Comparison of ENCODE assay signal across 8 cellular contexts in genomic region chr12:57005980-57006808, GRCh38.
DNase-seq lines count a peak whose midpoint lies in the region; ATAC-seq and TF ChIP-seq lines count a peak whose summit lies in the region.

Gene ZBTB39 (minus strand): TSS chr12:57006546. CDS start chr12:57004917, 1,629 bp downstream.

- TF ChIP-seq POLR2A in erythroblast (IDR thresholded peaks at IDR 0.05; ENCODE audit: low read length), result peak; percentile 29

- peaks cover 21 to 38% of the 10 kb centered on the region in 2 donors for H3K4me1 ChIP-seq in muscle layer of duodenum (ENCODE audit: control insufficient read depth in 1 of 2, insufficient read depth in 2 of 2, low read length in 2 of 2)

- H3K27ac ChIP-seq in muscle layer of duodenum (ENCODE audit: low read length), result peak within 1 kb of the TSS; percentile 56

- H3K36me3 ChIP-seq in muscle layer of duodenum (ENCODE audit: control insufficient read depth in 1 of 2, insufficient read depth in 2 of 2, low read length in 2 of 2), result peaks cover 24 to 32% of the 10 kb centered on the region in 2 donors

- no peaks in the 10 kb centered on the region for H3K9me3 ChIP-seq in muscle layer of duodenum (ENCODE audit: control insufficient read depth in 1 of 2, low read length in 2 of 2)

- no peaks in the 10 kb centered on the region for H3K27me3 ChIP-seq in muscle layer of duodenum (ENCODE audit: low read depth, low read length)

- DNase-seq in AG08395 (ENCODE audit: low spot score), result peak; percentile 93
- peak; percentile 24 for DNase-seq in NCI-H82 treated with DMSO at 0.1 percent for 48 hours (lab: John Stamatoyannopoulos, UW; ENCODE audit: unreplicated experiment)
- DNase-seq in activated T-cell treated with anti-CD3 and anti-CD28 coated beads for 4 hours, result peak; percentile 45
- DNase-seq in erythroblast (lab: John Stamatoyannopoulos, UW), result peak; percentile 82 to 91
- DNase-seq in stimulated activated naive CD4-positive, alpha-beta T cell (lab: John Stamatoyannopoulos, UW), result peak; percentile 37 to 67 (median 59)

- peak; percentile 50 for ATAC-seq in GM18861 (IDR thresholded peaks at IDR 0.05; ENCODE audit: unreplicated experiment)
- ATAC-seq in HG03139 (IDR thresholded peaks at IDR 0.05; ENCODE audit: unreplicated experiment), result peak; percentile 47

- peak within 1 kb of the TSS; percentile 78 to 85 for H3K4me3 ChIP-seq in muscle layer of duodenum (ENCODE audit: low read depth in 1 of 2, low read length in 2 of 2)

Comparison
In these comparisons a context has a peak if more than half of its experiments do, and no peak if none do; other contexts are left out.
1. Peak in every context shown above with its lines: DNase-seq, ATAC-seq, H3K4me3 ChIP-seq and H3K27ac ChIP-seq.
2. DNase-seq: peak in every context shown above with its lines; median percentile 93 in AG08395; 86 in erythroblast; 59 in stimulated activated naive CD4-positive, alpha-beta T cell; 45 in activated T-cell treated with anti-CD3 and anti-CD28 coated beads for 4 hours; 24 in NCI-H82 treated with DMSO at 0.1 percent for 48 hours.